ENCODE assay signal across 1 cellular context in genomic region chr10:133335238-133336122, GRCh38.
A peak's percentile ranks its signal among the peaks of the same experiment; 100 is the strongest.
TF ChIP-seq lines count a peak whose summit lies in the region.

No MANE protein-coding gene starts in this region.

TF ChIP-seq in neural cell, 6 proteins besides CTCF, POLR2A, EP300 and RAD21:
- peak; percentile 23 for TF ChIP-seq MXI1 (conservative IDR thresholded peaks at IDR 0.05; ENCODE audit: poor library complexity, severe bottlenecking)
- no peak for TF ChIP-seq SMC3 (conservative IDR thresholded peaks at IDR 0.05; ENCODE audit: poor library complexity)
